ENCODE assay signal across 8 cellular contexts in genomic region chr7:7182156-7183060, GRCh38. TPM values are rescaled to one million over a fixed set of nuclear protein-coding genes. Genes with fewer than 3 reads are reported as not detected.
DNase-seq lines count a peak whose midpoint lies in the region; ATAC-seq and TF ChIP-seq lines count a peak whose summit lies in the region.

Gene C1GALT1, plus strand, starts transcription at chr7:7182544. Its CDS starts 51,776 bp downstream, at chr7:7234320.

- no peaks in the 10 kb centered on the region for H3K9me3 ChIP-seq in left lung

- H3K36me3 Mint-ChIP-seq in dendritic cell treated with granulocyte-macrophage colony-stimulating factor and Interleukin-4, amounts not matched to agents 40 ng/mL and 50 ng/mL, for 4 days (ENCODE audit: low read depth) = no peaks in the 10 kb centered on the region

- peak in 1 of 2 donors; percentile 58 for TF ChIP-seq CTCF in left lung (IDR thresholded peaks at IDR 0.05)

- no peaks in the 10 kb centered on the region for H3K36me3 ChIP-seq in left lung

- H3K4me1 ChIP-seq in left lung = peaks cover 17 to 37% of the 10 kb centered on the region in 2 donors

- peak within 1 kb of the TSS; percentile 76 for H3K4me3 Mint-ChIP-seq in dendritic cell treated with granulocyte-macrophage colony-stimulating factor and Interleukin-4, amounts not matched to agents 40 ng/mL and 50 ng/mL, for 4 days

- ATAC-seq in GM19372 (IDR thresholded peaks at IDR 0.05; ENCODE audit: low read depth, unreplicated experiment) (peak; percentile 76), HG03558 (IDR thresholded peaks at IDR 0.05; ENCODE audit: extremely low read depth, unreplicated experiment) (peak; percentile 74), left lung (peak; percentile 95)

- intact Hi-C loops in dendritic cell treated with granulocyte-macrophage colony-stimulating factor and Interleukin-4, amounts not matched to agents 40 ng/mL and 50 ng/mL, for 4 days (cut with micrococcal nuclease) = loop anchor here (5.0 kb wide), 4 partner anchors 70 to 785 kb away; partner anchors contain the start of genes GLCCI1 and MIOS
- intact Hi-C loops in left lung (cut with DNase I) = no loop called here

- peak within 1 kb of the TSS; percentile 98 for H3K27ac Mint-ChIP-seq in dendritic cell treated with granulocyte-macrophage colony-stimulating factor and Interleukin-4, amounts not matched to agents 40 ng/mL and 50 ng/mL, for 4 days

- peak; percentile 98 for DNase-seq in CD1c-positive myeloid dendritic cell (ENCODE audit: extremely low spot score)
- DNase-seq in NCI-H748 (lab: John Stamatoyannopoulos, UW; ENCODE audit: unreplicated experiment) = peak; percentile 97
- DNase-seq in activated CD4-positive, alpha-beta T cell treated with anti-CD3 and anti-CD28 coated beads, Interleukin-2, amount 50 U/mL, for 24 hours (ENCODE audit: low read depth in 1 of 2, low spot score in 1 of 2) = peak; percentile 89 to 95
- DNase-seq in left lung = peak; percentile 98 to 99
- peak; percentile 95 for DNase-seq in stimulated activated CD4-positive, alpha-beta T cell treated with anti-CD3 and anti-CD28 coated beads, Interleukin-2, amount 100 ng/mL, for 48 hours

- H3K27me3 Mint-ChIP-seq in dendritic cell treated with granulocyte-macrophage colony-stimulating factor and Interleukin-4, amounts not matched to agents 40 ng/mL and 50 ng/mL, for 4 days = no peaks in the 10 kb centered on the region

- no peaks in the 10 kb centered on the region for H3K9me3 Mint-ChIP-seq in dendritic cell treated with granulocyte-macrophage colony-stimulating factor and Interleukin-4, amounts not matched to agents 40 ng/mL and 50 ng/mL, for 4 days

- H3K27me3 ChIP-seq in left lung = no peaks in the 10 kb centered on the region

- H3K27ac ChIP-seq in left lung = peak within 1 kb of the TSS; percentile 97

- H3K4me3 ChIP-seq in left lung = peak within 1 kb of the TSS; percentile 91 to 92

- peaks cover 14% of the 10 kb centered on the region for H3K4me1 Mint-ChIP-seq in dendritic cell treated with granulocyte-macrophage colony-stimulating factor and Interleukin-4, amounts not matched to agents 40 ng/mL and 50 ng/mL, for 4 days (ENCODE audit: low read depth)

RNA-seq across cellular contexts. Expression of gene C1GALT1, which starts in this region (rescaled TPM):
- 10 to 100 TPM; 28.2 to 39.3 TPM for total RNA-seq in left lung

Comparison
In these comparisons a context has a peak if more than half of its experiments do, and no peak if none do; other contexts are left out.
1. Peak in every context shown above with its lines: DNase-seq, ATAC-seq, H3K4me3 ChIP-seq and H3K27ac ChIP-seq.